In genomic region chr9:36147441-36148175, GRCh38 we compare ENCODE assay signal across 14 cellular contexts. TPM values are rescaled to one million over a fixed set of nuclear protein-coding genes. Genes with fewer than 3 reads are reported as not detected.
DNase-seq lines count a peak whose midpoint lies in the region; ATAC-seq and TF ChIP-seq lines count a peak whose summit lies in the region.
"Had no signal": no experiment of that assay in that cellular context is flagged by ENCODE, and none has a peak within 500 bp of the region (broad histone marks: within the 10 kb centered on the region; RNA-seq: fewer than 3 reads in every experiment).

No MANE protein-coding gene starts in this region.

- H4K20me1 ChIP-seq in mammary epithelial cell (ENCODE audit: insufficient read depth, low read length), result no peaks in the 10 kb centered on the region

- H3K79me2 ChIP-seq in mammary epithelial cell (ENCODE audit: insufficient read depth, low read length), result no peaks in the 10 kb centered on the region
- H3K79me2 ChIP-seq: parathyroid adenoma had no signal

- no peak for ATAC-seq in natural killer cell treated with Interleukin-12 subunit alpha and Interleukin-12 subunit beta and Interleukin-15 and Interleukin-18, amount 100 ng/mL, for 72 hours
- ATAC-seq in upper lobe of right lung (no peak), GM18861 (IDR thresholded peaks at IDR 0.05; ENCODE audit: unreplicated experiment) (no peak)

- BruUV-seq in mammary epithelial cell (replicated peaks; lab: Mats Ljungman, UMichigan), result no TSS peak

- no peak overlapping the region for H3K4me2 ChIP-seq in mammary epithelial cell (ENCODE audit: insufficient read depth, low read depth, low read length)

- H3K27ac Mint-ChIP-seq in chondrocyte (ENCODE audit: unreplicated experiment), result peak overlapping the region; percentile 91
- H3K27ac Mint-ChIP-seq in natural killer cell treated with Interleukin-12 subunit alpha and Interleukin-12 subunit beta and Interleukin-15 and Interleukin-18, amount 100 ng/mL, for 72 hours, result peak overlapping the region in 1 of 2 donors; percentile 24

- CTCF ChIA-PET in mammary epithelial cell (lab: Charles Lee; ENCODE audit: low non-redundant PET), result no interaction called here

- peaks cover 74% of the 10 kb centered on the region for H3K4me1 Mint-ChIP-seq in chondrocyte (ENCODE audit: low read depth)
- H3K4me1 Mint-ChIP-seq in natural killer cell treated with Interleukin-12 subunit alpha and Interleukin-12 subunit beta and Interleukin-15 and Interleukin-18, amount 100 ng/mL, for 72 hours (ENCODE audit: low read depth in 2 of 2), result peaks cover 68 to 76% of the 10 kb centered on the region in 2 donors

- H3K27me3 ChIP-seq in breast epithelium, result no peaks in the 10 kb centered on the region
- no peaks in the 10 kb centered on the region for H3K27me3 ChIP-seq in mammary epithelial cell (ENCODE audit: insufficient read depth, low read length)
- no peaks in the 10 kb centered on the region for H3K27me3 ChIP-seq in upper lobe of right lung
- no peaks in the 10 kb centered on the region for H3K27me3 ChIP-seq in tibial nerve

- H3K4me3 ChIP-seq in breast epithelium (no peak overlapping the region), mammary epithelial cell (replicated peaks in 1 of 3; ENCODE audit: insufficient read depth in 1 of 3, low read depth in 2 of 3, low read length in 3 of 3) (no peak overlapping the region), upper lobe of right lung (no peak overlapping the region), tibial nerve (no peak overlapping the region)
- H3K4me3 ChIP-seq: lung had no signal

- DNase-seq in breast epithelium (ENCODE audit: low spot score in 2 of 2) (no peak), mammary epithelial cell (no peak), chondrocyte (ENCODE audit: low spot score) (peak; percentile 70), upper lobe of right lung (no peak), amygdala (lab: John Stamatoyannopoulos, UW) (no peak), tibial nerve (ENCODE audit: low spot score in 2 of 2) (no peak)
- DNase-seq in natural killer cell treated with Interleukin-12 subunit alpha and Interleukin-12 subunit beta and Interleukin-15 and Interleukin-18, amount 100 ng/mL, for 72 hours (ENCODE audit: low spot score), result no peak
- DNase-seq: activated CD4-positive, alpha-beta T cell treated with anti-CD3 and anti-CD28 coated beads for 4 hours; cerebellar nuclear complex; NCI-H1105; NCI-H2227 treated with DMSO at 0.1 percent for 48 hours had no signal

- no peak for TF ChIP-seq EP300 in tibial nerve (IDR thresholded peaks at IDR 0.05)

- H3K36me3 ChIP-seq in breast epithelium (no peaks in the 10 kb centered on the region), mammary epithelial cell (ENCODE audit: insufficient read depth, low read length) (no peaks in the 10 kb centered on the region), upper lobe of right lung (no peaks in the 10 kb centered on the region), tibial nerve (peaks cover 0 to 11% (median 0%) of the 10 kb centered on the region in 3 donors)

- no peak overlapping the region for H3K9ac ChIP-seq in mammary epithelial cell (ENCODE audit: insufficient read depth, low read length)
- H3K9ac ChIP-seq: parathyroid adenoma had no signal

- 94% methylated on average over 14 of the region's 14 CpGs for WGBS in mammary epithelial cell (ENCODE audit: low coverage, missing lambda C conversion rate)
- WGBS in tibial nerve, 2 donors, result 86 to 90% methylated on average over 12 to 14 of the region's 14 CpGs

- H2AFZ ChIP-seq in mammary epithelial cell (ENCODE audit: low read depth, low read length), result no peak overlapping the region
- H2AFZ ChIP-seq: parathyroid adenoma had no signal

- intact Hi-C loops in breast epithelium (cut with DNase I; ENCODE audit: low total_unique reads), result no loop called here
- intact Hi-C loops in mammary epithelial cell (cut with micrococcal nuclease), result no loop called here
- intact Hi-C loops in upper lobe of right lung (cut with DNase I), result no loop called here

- TF ChIP-seq CTCF in breast epithelium (IDR thresholded peaks at IDR 0.05), result no peak
- no peak for TF ChIP-seq CTCF in mammary epithelial cell (conservative IDR thresholded peaks at IDR 0.05 in 1 of 2, IDR thresholded peaks at IDR 0.05 in 1 of 2; ENCODE audit: extremely low read depth in 1 of 2, insufficient read depth in 1 of 2, low read depth in 1 of 2, low read length in 2 of 2)
- TF ChIP-seq CTCF in chondrocyte (IDR thresholded peaks at IDR 0.05), result no peak
- TF ChIP-seq CTCF in upper lobe of right lung (IDR thresholded peaks at IDR 0.05), result no peak
- TF ChIP-seq CTCF in tibial nerve (IDR thresholded peaks at IDR 0.05), result no peak

- peak overlapping the region; percentile 52 to 61 for H3K27ac ChIP-seq in breast epithelium
- no peak overlapping the region for H3K27ac ChIP-seq in mammary epithelial cell (ENCODE audit: insufficient read depth, low read depth, low read length)
- H3K27ac ChIP-seq in upper lobe of right lung, result peak overlapping the region; percentile 51
- peak overlapping the region in 2 of 4 donors; percentile 35 to 81 for H3K27ac ChIP-seq in tibial nerve
- H3K27ac ChIP-seq: parathyroid adenoma had no signal

- H3K4me1 ChIP-seq in breast epithelium, result peaks cover 4 to 8% of the 10 kb centered on the region in 2 donors
- H3K4me1 ChIP-seq in mammary epithelial cell (ENCODE audit: insufficient read depth, low read length), result peaks cover 24% of the 10 kb centered on the region
- H3K4me1 ChIP-seq in upper lobe of right lung, result peaks cover 78% of the 10 kb centered on the region
- H3K4me1 ChIP-seq in tibial nerve, result peaks cover 0 to 52% (median 34%) of the 10 kb centered on the region in 4 donors
- H3K4me1 ChIP-seq: parathyroid adenoma had no signal

- H3K4me3 Mint-ChIP-seq in chondrocyte (ENCODE audit: unreplicated experiment), result no peak overlapping the region
- H3K4me3 Mint-ChIP-seq in natural killer cell treated with Interleukin-12 subunit alpha and Interleukin-12 subunit beta and Interleukin-15 and Interleukin-18, amount 100 ng/mL, for 72 hours, result peak overlapping the region; percentile 29

- H3K36me3 Mint-ChIP-seq in chondrocyte (ENCODE audit: low read depth), result peaks cover 31% of the 10 kb centered on the region
- peaks cover 15% of the 10 kb centered on the region for H3K36me3 Mint-ChIP-seq in natural killer cell treated with Interleukin-12 subunit alpha and Interleukin-12 subunit beta and Interleukin-15 and Interleukin-18, amount 100 ng/mL, for 72 hours

- in situ Hi-C loops in mammary epithelial cell (cut with MboI; ENCODE audit: low sequenced_read_pairs in 2 of 2), result no loop called here

- TF ChIP-seq POLR2A in breast epithelium (IDR thresholded peaks at IDR 0.05) (no peak), tibial nerve (IDR thresholded peaks at IDR 0.05) (no peak)

- H3K9me3 Mint-ChIP-seq in chondrocyte (ENCODE audit: low read depth), result no peaks in the 10 kb centered on the region
- peaks cover 4% of the 10 kb centered on the region for H3K9me3 Mint-ChIP-seq in natural killer cell treated with Interleukin-12 subunit alpha and Interleukin-12 subunit beta and Interleukin-15 and Interleukin-18, amount 100 ng/mL, for 72 hours

- dilution Hi-C loops in mammary epithelial cell (cut with HindIII; ENCODE audit: low sequenced_read_pairs), result loop anchor here (5.0 to 10.0 kb wide), 4 partner anchors 35 to 183 kb away; no protein-coding TSS in a partner anchor

- H3K27me3 Mint-ChIP-seq in chondrocyte (ENCODE audit: low read depth), result no peaks in the 10 kb centered on the region
- H3K27me3 Mint-ChIP-seq in natural killer cell treated with Interleukin-12 subunit alpha and Interleukin-12 subunit beta and Interleukin-15 and Interleukin-18, amount 100 ng/mL, for 72 hours, result no peaks in the 10 kb centered on the region

- H3K9me3 ChIP-seq in breast epithelium (no peaks in the 10 kb centered on the region), mammary epithelial cell (replicated peaks; ENCODE audit: insufficient read depth, low read length) (no peaks in the 10 kb centered on the region), upper lobe of right lung (no peaks in the 10 kb centered on the region), tibial nerve (peaks cover 0 to 6% (median 0%) of the 10 kb centered on the region in 4 donors)

RNA-seq across cellular contexts. Expression of gene GLIPR2, which starts 11.1 kb away (rescaled TPM):
- 10 to 100 TPM; 16.5 to 57.4 (median 26.9) TPM for total RNA-seq in breast epithelium
- 1 to 10 TPM; 1.2 to 2.1 TPM for total RNA-seq in mammary epithelial cell
- polyA plus RNA-seq in mammary epithelial cell, result 2.4 TPM
- polyA minus RNA-seq in mammary epithelial cell, result not detected
- 101 to 110 TPM (median 102 TPM) in 3 replicates for total RNA-seq in chondrocyte
- total RNA-seq in natural killer cell treated with Interleukin-12 subunit alpha and Interleukin-12 subunit beta and Interleukin-15 and Interleukin-18, amount 100 ng/mL, for 72 hours, result 10 to 100 TPM; 11.0 to 27.1 TPM
- 64.9 TPM for total RNA-seq in upper lobe of right lung
- total RNA-seq in tibial nerve, result 10 to 100 TPM; 18.1 to 26.4 (median 25.6) TPM

RNA-seq across cellular contexts. Expression of gene CCIN, which starts 21.6 kb away (rescaled TPM):
- total RNA-seq in breast epithelium (under 1 TPM in 1 of 3 donors, not detected in 2; 0.80 TPM), mammary epithelial cell (not detected), chondrocyte (2.4 to 2.7 TPM (median 2.4 TPM) in 3 replicates), upper lobe of right lung (not detected), tibial nerve (not detected)
- polyA plus RNA-seq in mammary epithelial cell, result not detected
- not detected for polyA minus RNA-seq in mammary epithelial cell
- total RNA-seq in natural killer cell treated with Interleukin-12 subunit alpha and Interleukin-12 subunit beta and Interleukin-15 and Interleukin-18, amount 100 ng/mL, for 72 hours, result under 1 TPM in 1 of 2 donors, not detected in 1; 0.19 TPM

RNA-seq across cellular contexts. Expression of gene CLTA, which starts 43.1 kb away (rescaled TPM):
- 100 to 1,000 TPM; 177 to 202 (median 178) TPM for total RNA-seq in breast epithelium
- 100 to 1,000 TPM; 130 to 217 TPM for total RNA-seq in mammary epithelial cell
- polyA plus RNA-seq in mammary epithelial cell, result 231 TPM
- polyA minus RNA-seq in mammary epithelial cell, result 60.1 TPM
- total RNA-seq in chondrocyte, result 200 to 243 TPM (median 240 TPM) in 3 replicates
- total RNA-seq in natural killer cell treated with Interleukin-12 subunit alpha and Interleukin-12 subunit beta and Interleukin-15 and Interleukin-18, amount 100 ng/mL, for 72 hours, result 100 to 1,000 TPM; 133 to 178 TPM
- total RNA-seq in upper lobe of right lung, result 163 TPM
- 100 to 1,000 TPM; 165 to 247 (median 223) TPM for total RNA-seq in tibial nerve
